In genomic region chr9:116232425-116233159, GRCh38 we compare ENCODE assay signal across 17 cellular contexts.
DNase-seq lines count a peak whose midpoint lies in the region; ATAC-seq and TF ChIP-seq lines count a peak whose summit lies in the region.
"Had no signal": no experiment of that assay in that cellular context is flagged by ENCODE, and none has a peak within 500 bp of the region (broad histone marks: within the 10 kb centered on the region; RNA-seq: fewer than 3 reads in every experiment).

No MANE protein-coding gene starts in this region.

- no peak overlapping the region for H3K4me3 Mint-ChIP-seq in osteocyte (ENCODE audit: unreplicated experiment)
- H3K4me3 Mint-ChIP-seq: activated T-helper 17 cell treated with anti-CD3 and anti-CD28 coated beads, Interleukin-2, amount 50 U/mL, for 72 hours; CD8-positive, alpha-beta memory T cell; effector memory CD8-positive, alpha-beta T cell; nephron progenitor cell; stimulated activated naive CD8-positive, alpha-beta T cell treated with anti-CD3 and anti-CD28 coated beads, Interleukin-15, Interleukin-2, amounts not matched to agents 100 ng/mL and 50 ng/mL, for 24 hours; T-helper 2 cell treated with Interferon-gamma antibody and Interleukin-4, amounts not matched to agents 5 μg/mL and 100 μg/mL, for 36 hours had no signal

- H3K4me3 ChIP-seq in cardiac fibroblast (replicated peaks in 1 of 2; ENCODE audit: low read depth in 2 of 2, low read length in 2 of 2) = no peak overlapping the region
- H3K4me3 ChIP-seq: body of pancreas, left lung, Peyer's patch, sigmoid colon had no signal

- peaks cover 55% of the 10 kb centered on the region for H3K36me3 Mint-ChIP-seq in osteocyte (ENCODE audit: unreplicated experiment)
- H3K36me3 Mint-ChIP-seq: CD8-positive, alpha-beta memory T cell had no signal

- H3K9me3 Mint-ChIP-seq in osteocyte (ENCODE audit: unreplicated experiment) = no peaks in the 10 kb centered on the region
- H3K9me3 Mint-ChIP-seq: activated T-helper 17 cell treated with anti-CD3 and anti-CD28 coated beads, Interleukin-2, amount 50 U/mL, for 72 hours; nephron progenitor cell; T-helper 2 cell treated with Interferon-gamma antibody and Interleukin-4, amounts not matched to agents 5 μg/mL and 100 μg/mL, for 36 hours had no signal

- no peaks in the 10 kb centered on the region for H3K27me3 Mint-ChIP-seq in osteocyte (ENCODE audit: unreplicated experiment)
- H3K27me3 Mint-ChIP-seq: CD8-positive, alpha-beta memory T cell; effector memory CD8-positive, alpha-beta T cell had no signal

- DNase-seq in GM04504 (ENCODE audit: low read depth) (peak; percentile 40), NCI-H69 (lab: John Stamatoyannopoulos, UW) (peak; percentile 65), cardiac fibroblast (ENCODE audit: low read depth in 2 of 2) (peak; percentile 53 to 69), osteocyte (ENCODE audit: extremely low spot score, unreplicated experiment) (no peak), superior temporal gyrus (ENCODE audit: extremely low spot score) (no peak)
- no peak for DNase-seq in stimulated activated CD8-positive, alpha-beta memory T cell treated with anti-CD3 and anti-CD28 coated beads, Interleukin-4, amount 100 ng/mL, for 48 hours
- DNase-seq: body of pancreas; CD8-positive, alpha-beta memory T cell; effector memory CD8-positive, alpha-beta T cell; left lung; nephron progenitor cell; Peyer's patch; sigmoid colon had no signal

- TF ChIP-seq CTCF in cardiac fibroblast (IDR thresholded peaks at IDR 0.05; ENCODE audit: low read depth, low read length) (no peak), osteocyte (IDR thresholded peaks at IDR 0.05) (no peak)

- H3K27ac Mint-ChIP-seq in osteocyte (ENCODE audit: unreplicated experiment) = peak overlapping the region; percentile 84
- H3K27ac Mint-ChIP-seq: activated T-helper 17 cell treated with anti-CD3 and anti-CD28 coated beads, Interleukin-2, amount 50 U/mL, for 72 hours; CD8-positive, alpha-beta memory T cell; effector memory CD8-positive, alpha-beta T cell; nephron progenitor cell; stimulated activated naive CD8-positive, alpha-beta T cell treated with anti-CD3 and anti-CD28 coated beads, Interleukin-15, Interleukin-2, amounts not matched to agents 100 ng/mL and 50 ng/mL, for 24 hours; T-helper 2 cell treated with Interferon-gamma antibody and Interleukin-4, amounts not matched to agents 5 μg/mL and 100 μg/mL, for 36 hours had no signal

- no peak for ATAC-seq in HG02678 (IDR thresholded peaks at IDR 0.05; ENCODE audit: unreplicated experiment)
- ATAC-seq: activated T-helper 17 cell treated with anti-CD3 and anti-CD28 coated beads, Interleukin-2, amount 50 U/mL, for 72 hours; body of pancreas; effector memory CD8-positive, alpha-beta T cell had no signal

- peaks cover 73% of the 10 kb centered on the region for H3K4me1 Mint-ChIP-seq in osteocyte (ENCODE audit: unreplicated experiment)
- H3K4me1 Mint-ChIP-seq: activated T-helper 17 cell treated with anti-CD3 and anti-CD28 coated beads, Interleukin-2, amount 50 U/mL, for 72 hours; CD8-positive, alpha-beta memory T cell had no signal

Comparison
In these comparisons a context has a peak if more than half of its experiments do, and no peak if none do; other contexts are left out.
1. DNase-seq: peak in GM04504 (single experiment), NCI-H69 (single experiment) and cardiac fibroblast (2 of 2); none in osteocyte (single experiment), superior temporal gyrus (single experiment) and stimulated activated CD8-positive, alpha-beta memory T cell treated with anti-CD3 and anti-CD28 coated beads, Interleukin-4, amount 100 ng/mL, for 48 hours (single experiment).